Comparison of ENCODE assay signal across 23 cellular contexts in the genomic region with DNA sequence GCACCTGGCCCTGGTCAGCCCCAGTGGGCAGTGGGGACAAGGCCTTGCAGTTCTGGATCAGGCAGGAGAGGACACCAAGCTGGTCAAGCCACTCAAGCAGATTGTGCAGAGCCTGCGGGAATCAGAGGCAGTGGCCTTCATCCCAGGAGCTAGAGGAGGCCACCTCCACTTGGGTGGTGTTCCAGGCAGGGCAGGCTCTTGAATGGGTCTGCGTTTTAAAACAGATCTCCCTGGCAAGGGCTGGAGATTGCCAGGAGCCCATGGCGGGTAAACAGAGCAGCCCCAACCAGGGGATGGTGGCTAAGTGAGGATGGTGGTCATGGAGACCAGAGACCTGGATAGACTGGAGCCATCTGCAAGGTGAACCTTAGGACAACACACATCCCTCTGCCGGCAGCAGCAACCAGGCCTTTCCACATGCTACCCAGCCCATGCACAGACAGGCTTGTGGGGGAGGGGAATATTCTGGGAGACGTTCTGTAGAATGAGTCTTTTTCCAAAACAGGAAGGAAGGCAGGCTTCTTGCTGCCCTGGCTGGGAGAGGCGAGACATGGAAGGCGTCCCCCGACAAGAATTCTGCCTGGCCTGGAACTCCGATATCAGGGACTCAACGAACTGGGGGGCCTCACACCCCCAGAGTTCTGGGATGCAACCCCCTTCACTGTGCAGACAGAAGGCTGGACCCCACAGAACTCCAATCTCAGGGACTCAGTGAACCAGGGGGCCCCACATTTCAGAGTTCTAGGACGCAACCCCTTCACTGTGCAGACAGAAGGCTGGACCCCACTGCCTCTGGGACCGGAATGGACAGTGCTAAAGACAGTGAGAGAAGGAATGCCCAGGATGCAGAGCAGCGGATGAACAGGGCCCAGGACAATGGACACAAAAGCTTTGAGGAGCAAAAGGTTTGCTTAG.
DNase-seq lines count a peak whose midpoint lies in the region; ATAC-seq and TF ChIP-seq lines count a peak whose summit lies in the region.
"Had no signal": no experiment of that assay in that cellular context is flagged by ENCODE, and none has a peak within 500 bp of the region (broad histone marks: within the 10 kb centered on the region; RNA-seq: fewer than 3 reads in every experiment).

No MANE protein-coding gene starts in this region.

- H3K4me3 Mint-ChIP-seq in type B pancreatic cell = no peak overlapping the region
- H3K4me3 Mint-ChIP-seq: B cell, HFFc6, IgD-negative memory B cell had no signal

- H3K4me1 ChIP-seq in BLaER1 = peaks cover 32% of the 10 kb centered on the region
- peaks cover 0 to 4% (median 0%) of the 10 kb centered on the region in 6 donors for H3K4me1 ChIP-seq in spleen
- H3K4me1 ChIP-seq in Peyer's patch = no peaks in the 10 kb centered on the region

- no peaks in the 10 kb centered on the region for H3K36me3 ChIP-seq in BLaER1
- no peaks in the 10 kb centered on the region for H3K36me3 ChIP-seq in spleen
- no peaks in the 10 kb centered on the region for H3K36me3 ChIP-seq in Peyer's patch

- no peaks in the 10 kb centered on the region for H4K20me1 ChIP-seq in BLaER1

- no peak overlapping the region for H3K27ac ChIP-seq in BLaER1
- H3K27ac ChIP-seq in spleen = no peak overlapping the region
- H3K27ac ChIP-seq in Peyer's patch = no peak overlapping the region

- 35 to 53% (median 42%) methylated on average over 12 to 13 of the region's 13 CpGs for WGBS in spleen, 5 donors

- peaks cover 10% of the 10 kb centered on the region for H3K4me1 Mint-ChIP-seq in type B pancreatic cell (ENCODE audit: unreplicated experiment)
- H3K4me1 Mint-ChIP-seq: B cell; CD4-positive, CD25-positive, alpha-beta regulatory T cell had no signal

- no peak for TF ChIP-seq CTCF in spleen (IDR thresholded peaks at IDR 0.05 in 8 of 11, conservative IDR thresholded peaks at IDR 0.05 in 3 of 11)
- no peak for TF ChIP-seq CTCF in Peyer's patch (IDR thresholded peaks at IDR 0.05)
- TF ChIP-seq CTCF in type B pancreatic cell (conservative IDR thresholded peaks at IDR 0.05) = no peak

- intact Hi-C loops in spleen (cut with DNase I; ENCODE audit: low total_unique reads) = no loop called here

- H3K4me2 ChIP-seq in BLaER1 = peak overlapping the region; percentile 49

- H3K27me3 ChIP-seq in BLaER1 (no peaks in the 10 kb centered on the region), spleen (replicated peaks in 1 of 7) (peaks cover 0 to 39% (median 0%) of the 10 kb centered on the region in 7 donors), Peyer's patch (no peaks in the 10 kb centered on the region)

- no peak for TF ChIP-seq POLR2A in spleen (IDR thresholded peaks at IDR 0.05)
- TF ChIP-seq POLR2A in Peyer's patch (IDR thresholded peaks at IDR 0.05) = no peak

- H3K9me3 ChIP-seq in BLaER1 (no peaks in the 10 kb centered on the region; the same call in 1 of the 2 replicates), spleen (peaks cover 0 to 38% (median 2%) of the 10 kb centered on the region in 8 donors), Peyer's patch (no peaks in the 10 kb centered on the region)

- no peaks in the 10 kb centered on the region for H3K36me3 Mint-ChIP-seq in type B pancreatic cell
- H3K36me3 Mint-ChIP-seq: CD4-positive, CD25-positive, alpha-beta regulatory T cell; IgD-negative memory B cell had no signal

- H3K9ac ChIP-seq in BLaER1 = no peak overlapping the region

- H3K4me3 ChIP-seq in BLaER1 (no peak overlapping the region), spleen (no peak overlapping the region), Peyer's patch (no peak overlapping the region)

- DNase-seq in SK-N-DZ (ENCODE audit: low spot score) = peak; percentile 57
- DNase-seq in mucosa of gallbladder (ENCODE audit: low spot score) = peak; percentile 8
- peak; percentile 35 for DNase-seq in spleen
- no peak for DNase-seq in Peyer's patch
- DNase-seq in type B pancreatic cell (ENCODE audit: extremely low spot score, unreplicated experiment) = no peak
- DNase-seq: CD4-positive, CD25-positive, alpha-beta regulatory T cell; COR-L47; DMS79; HFFc6; MV-4-11; NCI-H1105 treated with DMSO at 0.1 percent for 48 hours; NCI-H1694; NCI-H2081; NCI-H2171; NCI-H345; NCI-H524; NCI-H774; NK-92 treated with Interleukin-12 subunit alpha and Interleukin-12 subunit beta, amount 100 ng/mL, for 24 hours had no signal

- no peak overlapping the region for H3K27ac Mint-ChIP-seq in type B pancreatic cell
- H3K27ac Mint-ChIP-seq: B cell; CD4-positive, CD25-positive, alpha-beta regulatory T cell; HFFc6; IgD-negative memory B cell had no signal

- peaks cover 3% of the 10 kb centered on the region for H3K27me3 Mint-ChIP-seq in type B pancreatic cell
- H3K27me3 Mint-ChIP-seq: B cell; CD4-positive, CD25-positive, alpha-beta regulatory T cell; IgD-negative memory B cell had no signal

- H3K9me3 Mint-ChIP-seq in type B pancreatic cell = no peaks in the 10 kb centered on the region

- ATAC-seq in HG03159 (IDR thresholded peaks at IDR 0.05; ENCODE audit: unreplicated experiment) = no peak
- ATAC-seq: Panc1 had no signal

Comparison
In these comparisons a context has a peak if more than half of its experiments do, and no peak if none do; other contexts are left out.
1. DNase-seq: peak in SK-N-DZ (single experiment), mucosa of gallbladder (single experiment) and spleen (single experiment); none in Peyer's patch (0 of 3) and type B pancreatic cell (single experiment).